27 cellular contexts compared by ENCODE assay signal in genomic region chr13:41034382-41034781, GRCh38.
"Had no signal": no experiment of that assay in that cellular context is flagged by ENCODE, and none has a peak within 500 bp of the region (broad histone marks: within the 10 kb centered on the region; RNA-seq: fewer than 3 reads in every experiment).

No MANE protein-coding gene starts in this region.

- FAIRE-seq: keratinocyte had no signal

- H3K36me3 Mint-ChIP-seq: type B pancreatic cell had no signal

- H3K27me3 ChIP-seq: dorsolateral prefrontal cortex, esophagus muscularis mucosa, foreskin keratinocyte, heart right ventricle, right atrium auricular region, sigmoid colon, spleen, testis, tibial artery had no signal

- H3K36me3 ChIP-seq: esophagus muscularis mucosa, heart right ventricle, lower lobe of right lung, prostate gland, right atrium auricular region, sigmoid colon, spleen, tibial artery had no signal

- H3K27ac ChIP-seq: esophagus muscularis mucosa, foreskin keratinocyte, heart right ventricle, lower lobe of right lung, prostate gland, right atrium auricular region, sigmoid colon, spleen, testis, tibial artery had no signal

- H3K4me1 Mint-ChIP-seq: endodermal cell, immature natural killer cell, nephron progenitor cell had no signal

- H3K4me1 ChIP-seq: foreskin keratinocyte, prostate gland, testis had no signal

- H3K27me3 Mint-ChIP-seq: naive thymus-derived CD8-positive, alpha-beta T cell; stimulated activated memory B cell treated with anti-CD40 and anti-IgM and Interleukin-4, amounts not matched to agents 10 μg/mL and 1 μg/mL and 100 μg/mL, for 72 hours; type B pancreatic cell had no signal

- H3K9me3 ChIP-seq: esophagus muscularis mucosa, heart right ventricle, lower lobe of right lung, prostate gland, right atrium auricular region, sigmoid colon, spleen, testis, tibial artery had no signal

- H3K4me3 Mint-ChIP-seq: endodermal cell; immature natural killer cell; naive thymus-derived CD8-positive, alpha-beta T cell; nephron progenitor cell; stimulated activated memory B cell treated with anti-CD40 and anti-IgM and Interleukin-4, amounts not matched to agents 10 μg/mL and 1 μg/mL and 100 μg/mL, for 72 hours; type B pancreatic cell had no signal

- H3K27ac Mint-ChIP-seq: endodermal cell; naive thymus-derived CD8-positive, alpha-beta T cell; nephron progenitor cell; stimulated activated memory B cell treated with anti-CD40 and anti-IgM and Interleukin-4, amounts not matched to agents 10 μg/mL and 1 μg/mL and 100 μg/mL, for 72 hours; type B pancreatic cell had no signal

- DNase-seq: cortex of kidney; dorsolateral prefrontal cortex; effector CD4-positive, alpha-beta T cell; endodermal cell; foreskin keratinocyte; glutamatergic neuron; heart right ventricle; hippocampal formation; immature natural killer cell; left ventricle myocardium superior; lower lobe of right lung; naive thymus-derived CD8-positive, alpha-beta T cell; nephron progenitor cell; nucleus accumbens; sigmoid colon; spleen; stimulated activated CD4-positive, alpha-beta T cell treated with anti-CD3 and anti-CD28 coated beads, Interleukin-4, amount 100 ng/mL, for 4 hours; stimulated activated naive CD8-positive, alpha-beta T cell treated with anti-CD3 and anti-CD28 coated beads, Interleukin-15, Interleukin-2, amounts not matched to agents 100 U/mL and 50 U/mL, for 24 hours; substantia nigra; testis; tibial artery had no signal

- H3K4me3 ChIP-seq: dorsolateral prefrontal cortex, esophagus muscularis mucosa, heart right ventricle, lower lobe of right lung, prostate gland, right atrium auricular region, sigmoid colon, spleen, testis, tibial artery had no signal

- H3K9me3 Mint-ChIP-seq: immature natural killer cell; naive thymus-derived CD8-positive, alpha-beta T cell; stimulated activated memory B cell treated with anti-CD40 and anti-IgM and Interleukin-4, amounts not matched to agents 10 μg/mL and 1 μg/mL and 100 μg/mL, for 72 hours; type B pancreatic cell had no signal
